ENCODE assay signal across 8 cellular contexts in the genomic region with DNA sequence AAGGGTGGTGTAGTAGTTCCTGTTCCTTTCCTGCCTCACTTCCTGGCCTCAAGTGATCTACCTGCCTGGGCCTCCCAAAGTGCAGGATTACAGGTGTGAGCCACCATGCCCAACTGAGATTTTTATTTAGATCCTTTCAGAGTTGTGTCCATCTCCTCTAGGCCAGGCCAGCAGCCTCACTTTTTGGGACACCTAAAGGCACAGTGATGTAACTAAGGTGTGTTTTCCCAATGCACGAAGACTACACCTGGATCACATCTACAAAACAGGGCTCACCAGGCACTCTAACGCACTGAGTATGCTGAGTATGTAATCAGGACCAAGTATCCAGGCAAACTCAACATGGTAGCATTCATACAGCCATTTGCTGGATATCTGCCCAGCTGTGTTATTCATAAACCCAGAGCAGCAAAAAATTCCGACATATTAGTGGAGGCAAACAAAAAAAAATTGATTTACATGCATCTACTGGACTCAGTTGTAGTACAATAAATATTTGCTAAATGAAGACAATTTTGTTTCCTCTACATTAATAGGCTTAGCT. TPM values are rescaled to one million over a fixed set of nuclear protein-coding genes. Genes with fewer than 3 reads are reported as not detected.
DNase-seq lines count a peak whose midpoint lies in the region; ATAC-seq, FAIRE-seq and TF ChIP-seq lines count a peak whose summit lies in the region.

No MANE protein-coding gene starts in this region.

- POLR2A ChIA-PET in endothelial cell of umbilical vein (lab: Charles Lee) = no interaction called here

- TF ChIP-seq CTCF in DOHH2 (IDR thresholded peaks at IDR 0.05; ENCODE audit: low read depth, low read length, poor library complexity, severe bottlenecking) (no peak), endothelial cell of umbilical vein (IDR thresholded peaks at IDR 0.05; ENCODE audit: extremely low read depth in 1 of 2, insufficient read depth in 1 of 2, low read depth in 1 of 2, low read length in 2 of 2) (no peak)

- dilution Hi-C loops in endothelial cell of umbilical vein (cut with MboI; ENCODE audit: extremely low pct_ligation_motif_present, low sequenced_read_pairs) = no loop called here

- no peak overlapping the region for H3K27ac ChIP-seq in DOHH2 (ENCODE audit: low read depth, low read length)
- H3K27ac ChIP-seq in endothelial cell of umbilical vein (ENCODE audit: insufficient read depth, low read depth, low read length) = peak overlapping the region; percentile 75
- peak overlapping the region; percentile 54 for H3K27ac ChIP-seq in rectal smooth muscle tissue (ENCODE audit: low read depth, low read length)

- H3K9ac ChIP-seq in endothelial cell of umbilical vein (replicated peaks; ENCODE audit: extremely low read depth, insufficient read depth, low read length) (no peak overlapping the region), rectal smooth muscle tissue (ENCODE audit: low read length) (no peak overlapping the region)

- H3K9me3 ChIP-seq in DOHH2 (ENCODE audit: control insufficient read depth, insufficient read depth, low read length) = no peaks in the 10 kb centered on the region
- H3K9me3 ChIP-seq in endothelial cell of umbilical vein (replicated peaks; ENCODE audit: control insufficient read depth, insufficient read depth, low read length) = no peaks in the 10 kb centered on the region

- peaks cover 42% of the 10 kb centered on the region for H3K4me1 ChIP-seq in DOHH2 (ENCODE audit: control insufficient read depth, low read length)
- peaks cover 60% of the 10 kb centered on the region for H3K4me1 ChIP-seq in endothelial cell of umbilical vein (ENCODE audit: control insufficient read depth, extremely low read depth, insufficient read depth, low read length)
- H3K4me1 ChIP-seq in rectal smooth muscle tissue (ENCODE audit: control insufficient read depth, insufficient read depth, low read length) = peaks cover 24% of the 10 kb centered on the region

- peak overlapping the region; percentile 59; the same call in 1 of the 2 replicates for H3K4me2 ChIP-seq in DOHH2 (ENCODE audit: low read length)
- peak overlapping the region; percentile 84 for H3K4me2 ChIP-seq in endothelial cell of umbilical vein (ENCODE audit: insufficient read depth, low read length)

- H3K9me2 ChIP-seq in DOHH2 (replicated peaks; ENCODE audit: control insufficient read depth, low read length) = no peaks in the 10 kb centered on the region

- FAIRE-seq in RCC 7860 (lab: Jason Lieb, UNC) (no peak), endothelial cell of umbilical vein (lab: Jason Lieb, UNC) (no peak)

- DNase-seq in RCC 7860 (ENCODE audit: low spot score) (peak; percentile 24), endothelial cell of umbilical vein (ENCODE audit: low read depth, low spot score) (peak; percentile 55), NCI-H510A treated with DMSO at 0.1 percent for 48 hours (lab: John Stamatoyannopoulos, UW) (no peak)
- no peak for DNase-seq in activated CD4-positive, alpha-beta T cell treated with anti-CD3 and anti-CD28 coated beads for 48 hours

- H3K9me1 ChIP-seq in endothelial cell of umbilical vein (replicated peaks; ENCODE audit: control insufficient read depth, extremely low read depth, insufficient read depth, low read length) = no peaks in the 10 kb centered on the region

- no peak for TF ChIP-seq POLR2A in endothelial cell of umbilical vein (IDR thresholded peaks at IDR 0.05; ENCODE audit: low read depth, low read length)

- no peak for ATAC-seq in GM18498 (IDR thresholded peaks at IDR 0.05; ENCODE audit: unreplicated experiment)
- no peak for ATAC-seq in GM19328 (IDR thresholded peaks at IDR 0.05; ENCODE audit: unreplicated experiment)

- intact Hi-C loops in endothelial cell of umbilical vein (cut with micrococcal nuclease) = no loop called here

- H3K79me2 ChIP-seq in DOHH2 (ENCODE audit: control insufficient read depth, low read length) (peaks cover 51% of the 10 kb centered on the region), endothelial cell of umbilical vein (ENCODE audit: control insufficient read depth, insufficient read depth, low read length) (peaks cover 81% of the 10 kb centered on the region)

- H3K4me3 ChIP-seq in DOHH2 (ENCODE audit: low read length) = no peak overlapping the region
- no peak overlapping the region for H3K4me3 ChIP-seq in endothelial cell of umbilical vein (replicated peaks in 1 of 3; ENCODE audit: insufficient read depth in 1 of 3, low read depth in 1 of 3, low read length in 3 of 3)
- no peak overlapping the region for H3K4me3 ChIP-seq in rectal smooth muscle tissue (ENCODE audit: low read length)

- CTCF ChIA-PET in endothelial cell of umbilical vein (lab: Charles Lee) = interaction anchor here (0.6 to 2.6 kb wide), 6 partner anchors 30 to 172 kb away, joined by 3 to 7 read pairs (median 4); no protein-coding TSS in a partner anchor

- H3F3A ChIP-seq in DOHH2 (ENCODE audit: control insufficient read depth, insufficient read depth) = peaks cover 9% of the 10 kb centered on the region

- H4K20me1 ChIP-seq in DOHH2 (ENCODE audit: control insufficient read depth, insufficient read depth, low read depth, low read length) = peaks cover 7% of the 10 kb centered on the region; the same call in 1 of the 2 replicates
- H4K20me1 ChIP-seq in endothelial cell of umbilical vein (replicated peaks; ENCODE audit: control insufficient read depth, extremely low read depth, insufficient read depth, low read length) = no peaks in the 10 kb centered on the region

- H2AFZ ChIP-seq in endothelial cell of umbilical vein (ENCODE audit: low read depth, low read length) = no peak overlapping the region

- no TSS peak for BruUV-seq in endothelial cell of umbilical vein (replicated peaks; lab: Mats Ljungman, UMichigan)

- no peaks in the 10 kb centered on the region for H3K27me3 ChIP-seq in DOHH2 (ENCODE audit: control insufficient read depth, low read length)
- H3K27me3 ChIP-seq in endothelial cell of umbilical vein (ENCODE audit: control insufficient read depth in 2 of 2, insufficient read depth in 2 of 2, low read length in 2 of 2) = no peaks in the 10 kb centered on the region
- H3K27me3 ChIP-seq in rectal smooth muscle tissue (ENCODE audit: control insufficient read depth, insufficient read depth, low read length) = no peaks in the 10 kb centered on the region

- H3K36me3 ChIP-seq in DOHH2 (ENCODE audit: control insufficient read depth, low read length) = no peaks in the 10 kb centered on the region
- no peaks in the 10 kb centered on the region for H3K36me3 ChIP-seq in endothelial cell of umbilical vein (ENCODE audit: control insufficient read depth in 2 of 2, extremely low read depth in 1 of 2, insufficient read depth in 2 of 2, low read length in 2 of 2)
- no peaks in the 10 kb centered on the region for H3K36me3 ChIP-seq in rectal smooth muscle tissue (ENCODE audit: control insufficient read depth, insufficient read depth, low read length)

TF ChIP-seq in endothelial cell of umbilical vein, 7 proteins besides CTCF, POLR2A, EP300 and RAD21:
- TF ChIP-seq FOS (IDR thresholded peaks at IDR 0.05; ENCODE audit: borderline replicate concordance, insufficient read depth, low read length) = no peak
- no peak for TF ChIP-seq MYC (IDR thresholded peaks at IDR 0.05; ENCODE audit: low read depth, low read length)
- TF ChIP-seq MAX (IDR thresholded peaks at IDR 0.05; ENCODE audit: insufficient read depth, insufficient read length) = no peak
- TF ChIP-seq POLR2AphosphoS5 (IDR thresholded peaks at IDR 0.05; ENCODE audit: insufficient read depth, low read depth, low read length) = no peak
- TF ChIP-seq GATA2 (IDR thresholded peaks at IDR 0.05; ENCODE audit: insufficient read depth, insufficient read length, low read depth, low read length) = no peak
- TF ChIP-seq JUN (IDR thresholded peaks at IDR 0.05; ENCODE audit: borderline replicate concordance, insufficient read depth, insufficient read length, low read depth) = no peak

RNA-seq across cellular contexts. Expression of gene LPIN2, which starts 33.8 kb away (rescaled TPM):
- total RNA-seq in endothelial cell of umbilical vein = 21.8 and 24.4 TPM in 2 replicates
- polyA plus RNA-seq in endothelial cell of umbilical vein = 11.1 and 14.7 TPM in 2 replicates
- polyA plus RNA-seq in endothelial cell of umbilical vein (2011; cell fraction: cytosol; rRNA removed) = 12.0 and 13.7 TPM in 2 replicates
- polyA plus RNA-seq in endothelial cell of umbilical vein (2011; cell fraction: nucleus; rRNA removed) = 45.1 and 51.0 TPM in 2 replicates
- 23.9 and 25.0 TPM in 2 replicates for polyA plus RNA-seq in endothelial cell of umbilical vein (2012)
- polyA minus RNA-seq in endothelial cell of umbilical vein = 23.8 and 28.8 TPM in 2 replicates
- polyA minus RNA-seq in endothelial cell of umbilical vein (2011; cell fraction: cytosol; rRNA and poly(A)+ RNA removed) = 22.9 TPM
- 29.2 and 30.8 TPM in 2 replicates for polyA minus RNA-seq in endothelial cell of umbilical vein (2011; cell fraction: nucleus; rRNA and poly(A)+ RNA removed)

Comparison
In these comparisons a context has a peak if more than half of its experiments do, and no peak if none do; other contexts are left out.
1. DNase-seq: peak in RCC 7860 (single experiment) and endothelial cell of umbilical vein (single experiment); none in NCI-H510A treated with DMSO at 0.1 percent for 48 hours (single experiment) and activated CD4-positive, alpha-beta T cell treated with anti-CD3 and anti-CD28 coated beads for 48 hours (single experiment).